29 cellular contexts compared by ENCODE assay signal in the genomic region with DNA sequence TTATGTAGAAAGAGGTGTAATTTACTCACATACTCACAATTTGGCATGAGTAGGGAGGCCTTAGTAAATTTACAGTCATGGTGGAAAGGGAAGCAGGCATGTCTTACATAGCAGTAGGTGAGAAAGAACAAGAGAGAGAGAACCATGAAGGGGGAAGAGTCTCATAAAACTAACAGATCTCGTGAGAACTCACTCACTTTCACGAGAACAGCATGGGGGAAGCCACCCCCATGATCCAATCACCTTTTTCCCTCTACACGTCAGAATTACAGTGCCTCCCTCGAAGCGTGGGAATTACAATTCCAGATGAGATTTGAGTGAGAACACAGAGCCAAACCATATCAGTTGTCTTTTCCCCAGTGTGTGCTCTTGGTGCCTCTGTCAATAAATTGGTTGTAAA.
"Had no signal": no experiment of that assay in that cellular context is flagged by ENCODE, and none has a peak within 500 bp of the region (broad histone marks: within the 10 kb centered on the region; RNA-seq: fewer than 3 reads in every experiment).

No MANE protein-coding gene starts in this region.

- ATAC-seq: natural killer cell; psoas muscle; right cardiac atrium; right lobe of liver; stimulated activated effector memory CD8-positive, alpha-beta T cell treated with anti-CD3 and anti-CD28 coated beads, Interleukin-12 subunit alpha, Interleukin-12 subunit beta, amount 100 ng/mL, for 72 hours; stimulated activated naive B cell treated with anti-CD40 and anti-IgM and Interleukin-4, amounts not matched to agents 10 μg/mL and 1 μg/mL and 100 μg/mL, for 72 hours had no signal

- H2AFZ ChIP-seq: neural progenitor cell, parathyroid adenoma had no signal

- H3K9ac ChIP-seq: neural progenitor cell, parathyroid adenoma had no signal

- H3K27me3 ChIP-seq: neural progenitor cell, ovary, right lobe of liver, sigmoid colon, stomach, thyroid gland, tibial nerve, upper lobe of left lung, vagina had no signal

- H3K27ac Mint-ChIP-seq: natural killer cell; nephron; neural progenitor cell; progenitor cell of endocrine pancreas; stimulated activated effector memory CD8-positive, alpha-beta T cell treated with anti-CD3 and anti-CD28 coated beads, Interleukin-12 subunit alpha, Interleukin-12 subunit beta, amount 100 ng/mL, for 72 hours; stimulated activated naive B cell treated with anti-CD40 and anti-IgM and Interleukin-4, amounts not matched to agents 10 μg/mL and 1 μg/mL and 100 μg/mL, for 72 hours; stimulated activated naive CD8-positive, alpha-beta T cell treated with anti-CD3 and anti-CD28 coated beads, Interleukin-15, Interleukin-2, amounts not matched to agents 100 ng/mL and 50 ng/mL, for 24 hours had no signal

- H3K4me1 ChIP-seq: neural progenitor cell, parathyroid adenoma, psoas muscle, right lobe of liver, sigmoid colon, stomach, thyroid gland, tibial nerve, upper lobe of left lung, vagina had no signal

- H3K27ac ChIP-seq: neural progenitor cell, ovary, parathyroid adenoma, psoas muscle, right lobe of liver, sigmoid colon, stomach, thoracic aorta, thyroid gland, tibial nerve, upper lobe of left lung, vagina had no signal

- H3K79me2 ChIP-seq: parathyroid adenoma had no signal

- H3K36me3 Mint-ChIP-seq: natural killer cell; neural progenitor cell; stimulated activated effector memory CD8-positive, alpha-beta T cell treated with anti-CD3 and anti-CD28 coated beads, Interleukin-12 subunit alpha, Interleukin-12 subunit beta, amount 100 ng/mL, for 72 hours; stimulated activated naive B cell treated with anti-CD40 and anti-IgM and Interleukin-4, amounts not matched to agents 10 μg/mL and 1 μg/mL and 100 μg/mL, for 72 hours had no signal

- H3K4me1 Mint-ChIP-seq: natural killer cell; nephron; neural progenitor cell; stimulated activated effector memory CD8-positive, alpha-beta T cell treated with anti-CD3 and anti-CD28 coated beads, Interleukin-12 subunit alpha, Interleukin-12 subunit beta, amount 100 ng/mL, for 72 hours; stimulated activated naive B cell treated with anti-CD40 and anti-IgM and Interleukin-4, amounts not matched to agents 10 μg/mL and 1 μg/mL and 100 μg/mL, for 72 hours had no signal

- H3K36me3 ChIP-seq: neural progenitor cell, ovary, right lobe of liver, sigmoid colon, stomach, thoracic aorta, thyroid gland, tibial nerve, upper lobe of left lung, vagina had no signal

- H3K27me3 Mint-ChIP-seq: progenitor cell of endocrine pancreas; stimulated activated naive B cell treated with anti-CD40 and anti-IgM and Interleukin-4, amounts not matched to agents 10 μg/mL and 1 μg/mL and 100 μg/mL, for 72 hours; stimulated activated naive CD8-positive, alpha-beta T cell treated with anti-CD3 and anti-CD28 coated beads, Interleukin-15, Interleukin-2, amounts not matched to agents 100 ng/mL and 50 ng/mL, for 24 hours had no signal

- H3K4me2 ChIP-seq: neural progenitor cell had no signal

- H3K4me3 ChIP-seq: neural progenitor cell, ovary, psoas muscle, right lobe of liver, sigmoid colon, stomach, thoracic aorta, thyroid gland, tibial nerve, upper lobe of left lung, vagina had no signal

- DNase-seq: natural killer cell; occipital lobe; ovary; posterior cingulate gyrus; psoas muscle; right cardiac atrium; right lobe of liver; sigmoid colon; small intestine; stimulated activated CD4-positive, alpha-beta T cell treated with anti-CD3 and anti-CD28 coated beads, Interleukin-15, amount 100 ng/mL, for 24 hours; stimulated activated CD4-positive, alpha-beta T cell treated with anti-CD3 and anti-CD28 coated beads, Interleukin-2, amount 100 ng/mL, for 24 hours; stimulated activated CD4-positive, alpha-beta T cell treated with anti-CD3 and anti-CD28 coated beads, Interleukin-2, amount 100 ng/mL, for 48 hours; stimulated activated CD4-positive, alpha-beta T cell treated with anti-CD3 and anti-CD28 coated beads, Interleukin-4, amount 100 ng/mL, for 24 hours; stimulated activated naive B cell treated with anti-CD40 and anti-IgM and Interleukin-4, amounts not matched to agents 10 μg/mL and 1 μg/mL and 100 μg/mL, for 72 hours; stimulated activated naive CD4-positive, alpha-beta T cell treated with Interleukin-2 at 50 U/mL for 16 hours; stomach; thyroid gland; trophoblast cell; upper lobe of left lung had no signal

- H3K9me3 ChIP-seq: ovary, psoas muscle, right lobe of liver, sigmoid colon, stomach, thoracic aorta, thyroid gland, upper lobe of left lung, vagina had no signal

- H3K9me3 Mint-ChIP-seq: neural progenitor cell had no signal

- FAIRE-seq: small intestine, urothelium cell line had no signal

- H3K4me3 Mint-ChIP-seq: natural killer cell; nephron; neural progenitor cell; stimulated activated effector memory CD8-positive, alpha-beta T cell treated with anti-CD3 and anti-CD28 coated beads, Interleukin-12 subunit alpha, Interleukin-12 subunit beta, amount 100 ng/mL, for 72 hours; stimulated activated naive B cell treated with anti-CD40 and anti-IgM and Interleukin-4, amounts not matched to agents 10 μg/mL and 1 μg/mL and 100 μg/mL, for 72 hours; stimulated activated naive CD8-positive, alpha-beta T cell treated with anti-CD3 and anti-CD28 coated beads, Interleukin-15, Interleukin-2, amounts not matched to agents 100 ng/mL and 50 ng/mL, for 24 hours had no signal
